ENCODE assay signal across 24 cellular contexts in the genomic region with DNA sequence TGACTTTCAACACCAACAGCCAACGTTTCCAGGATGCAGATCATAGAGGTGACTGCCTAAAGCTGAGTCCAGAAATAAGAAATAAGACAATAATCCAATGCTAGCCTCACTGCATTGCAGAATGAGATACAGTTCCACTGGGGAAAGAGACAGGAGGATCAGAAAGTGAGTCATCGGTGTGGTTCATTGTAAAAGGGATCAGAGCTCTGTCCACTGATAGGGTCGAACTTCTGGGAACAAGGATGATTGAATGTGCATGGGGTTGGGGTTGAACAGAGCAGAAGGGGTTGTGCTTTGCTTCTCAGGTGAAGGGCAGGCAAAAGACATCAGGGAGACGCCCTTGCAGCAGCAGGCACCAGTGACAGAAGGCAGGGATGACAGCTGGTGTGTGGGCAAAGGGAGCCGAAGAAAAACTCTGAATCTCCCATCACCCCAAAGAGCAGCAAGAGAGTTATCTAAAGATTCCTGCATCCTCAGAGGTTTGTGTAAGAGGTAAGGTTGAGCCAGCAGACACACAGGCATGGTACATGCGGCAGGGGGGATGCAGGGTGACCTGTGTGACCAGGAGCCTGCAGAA. TPM values are rescaled to one million over a fixed set of nuclear protein-coding genes. Genes with fewer than 3 reads are reported as not detected.
A peak's percentile ranks its signal among the peaks of the same experiment; 100 is the strongest.
DNase-seq lines count a peak whose midpoint lies in the region; ATAC-seq, FAIRE-seq and TF ChIP-seq lines count a peak whose summit lies in the region.
"Had no signal": no experiment of that assay in that cellular context is flagged by ENCODE, and none has a peak within 500 bp of the region (broad histone marks: within the 10 kb centered on the region; RNA-seq: fewer than 3 reads in every experiment).

No MANE protein-coding gene starts in this region.

- DNase-seq in DMS 273 (lab: John Stamatoyannopoulos, UW; ENCODE audit: unreplicated experiment): peak; percentile 53
- no peak for DNase-seq in DMS 273 treated with DMSO at 0.1 percent for 48 hours (lab: John Stamatoyannopoulos, UW)
- no peak for DNase-seq in endothelial cell of umbilical vein (ENCODE audit: low read depth, low spot score)
- no peak for DNase-seq in middle frontal gyrus (ENCODE audit: extremely low spot score, low spot score)
- no peak for DNase-seq in activated CD8-positive, alpha-beta memory T cell treated with anti-CD3 and anti-CD28 coated beads, Interleukin-2, amount 10 ng/mL, durations not matched to agents 7 days and 5 days
- DNase-seq: activated CD4-positive, alpha-beta T cell treated with anti-CD3 and anti-CD28 coated beads, Interleukin-2, amount 10 ng/mL, durations not matched to agents 7 days and 5 days; activated naive CD4-positive, alpha-beta T cell treated with Interleukin-2 at 50 U/mL for 16 hours; erythroblast; HCEC 1CT; mucosa of descending colon; NCI-H1105; NCI-H2107; NCI-H69; occipital lobe; SHP77; T-cell had no signal

- FAIRE-seq in endothelial cell of umbilical vein (lab: Jason Lieb, UNC): peak; percentile 68
- FAIRE-seq: G401.6 had no signal

- no peaks in the 10 kb centered on the region for H3K36me3 ChIP-seq in endothelial cell of umbilical vein (ENCODE audit: control insufficient read depth in 2 of 2, extremely low read depth in 1 of 2, insufficient read depth in 2 of 2, low read length in 2 of 2)
- H3K36me3 ChIP-seq: BE2C, right atrium auricular region had no signal

- no peak for TF ChIP-seq CTCF in endothelial cell of umbilical vein (IDR thresholded peaks at IDR 0.05; ENCODE audit: extremely low read depth in 1 of 2, insufficient read depth in 1 of 2, low read depth in 1 of 2, low read length in 2 of 2)

- H3K9ac ChIP-seq in endothelial cell of umbilical vein (replicated peaks; ENCODE audit: extremely low read depth, insufficient read depth, low read length): no peak overlapping the region

- CTCF ChIA-PET in endothelial cell of umbilical vein (lab: Charles Lee): interaction anchor here (1.2 to 2.0 kb wide), 4 partner anchors 12 to 233 kb away, joined by 5 to 10 read pairs (median 6); no protein-coding TSS in a partner anchor
- CTCF ChIA-PET in activated CD8-positive, alpha-beta memory T cell treated with anti-CD3 and anti-CD28 coated beads, Interleukin-2, amount 10 ng/mL, durations not matched to agents 7 days and 5 days (lab: Charles Lee): interaction anchor here (1.5 kb wide), 1 partner anchor 70 kb away, joined by 5 read pairs; no protein-coding TSS in a partner anchor

- no peak overlapping the region for H3K27ac Mint-ChIP-seq in activated CD8-positive, alpha-beta memory T cell treated with anti-CD3 and anti-CD28 coated beads, Interleukin-2, amount 10 ng/mL, durations not matched to agents 7 days and 5 days
- H3K27ac Mint-ChIP-seq: activated CD4-positive, alpha-beta T cell treated with anti-CD3 and anti-CD28 coated beads, Interleukin-2, amount 10 ng/mL, durations not matched to agents 7 days and 5 days; stimulated activated effector memory CD8-positive, alpha-beta T cell treated with anti-CD3 and anti-CD28 coated beads, Interleukin-12 subunit alpha, Interleukin-12 subunit beta, amount 100 ng/mL, for 72 hours; T-cell had no signal

- dilution Hi-C loops in endothelial cell of umbilical vein (cut with MboI; ENCODE audit: extremely low pct_ligation_motif_present, low sequenced_read_pairs): no loop called here

- H3K27me3 Mint-ChIP-seq in activated CD8-positive, alpha-beta memory T cell treated with anti-CD3 and anti-CD28 coated beads, Interleukin-2, amount 10 ng/mL, durations not matched to agents 7 days and 5 days: peaks cover 11% of the 10 kb centered on the region
- H3K27me3 Mint-ChIP-seq: activated CD4-positive, alpha-beta T cell treated with anti-CD3 and anti-CD28 coated beads, Interleukin-2, amount 10 ng/mL, durations not matched to agents 7 days and 5 days had no signal

- H3K9me3 ChIP-seq in endothelial cell of umbilical vein (replicated peaks; ENCODE audit: control insufficient read depth, insufficient read depth, low read length): no peaks in the 10 kb centered on the region
- H3K9me3 ChIP-seq: BE2C had no signal

- no peaks in the 10 kb centered on the region for H3K79me2 ChIP-seq in endothelial cell of umbilical vein (ENCODE audit: control insufficient read depth, insufficient read depth, low read length)

- H3K27me3 ChIP-seq in endothelial cell of umbilical vein (ENCODE audit: control insufficient read depth in 2 of 2, insufficient read depth in 2 of 2, low read length in 2 of 2): no peaks in the 10 kb centered on the region
- H3K27me3 ChIP-seq: BE2C, right atrium auricular region had no signal

- no peak overlapping the region for H2AFZ ChIP-seq in endothelial cell of umbilical vein (ENCODE audit: low read depth, low read length)

- H3K9me3 Mint-ChIP-seq in activated CD8-positive, alpha-beta memory T cell treated with anti-CD3 and anti-CD28 coated beads, Interleukin-2, amount 10 ng/mL, durations not matched to agents 7 days and 5 days (ENCODE audit: low read depth): peaks cover 5% of the 10 kb centered on the region

- TF ChIP-seq POLR2A in endothelial cell of umbilical vein (IDR thresholded peaks at IDR 0.05; ENCODE audit: low read depth, low read length): no peak

- no peak overlapping the region for H3K4me3 Mint-ChIP-seq in activated CD8-positive, alpha-beta memory T cell treated with anti-CD3 and anti-CD28 coated beads, Interleukin-2, amount 10 ng/mL, durations not matched to agents 7 days and 5 days
- H3K4me3 Mint-ChIP-seq: activated CD4-positive, alpha-beta T cell treated with anti-CD3 and anti-CD28 coated beads, Interleukin-2, amount 10 ng/mL, durations not matched to agents 7 days and 5 days; stimulated activated effector memory CD8-positive, alpha-beta T cell treated with anti-CD3 and anti-CD28 coated beads, Interleukin-12 subunit alpha, Interleukin-12 subunit beta, amount 100 ng/mL, for 72 hours; T-cell had no signal

- H3K4me1 Mint-ChIP-seq in activated CD8-positive, alpha-beta memory T cell treated with anti-CD3 and anti-CD28 coated beads, Interleukin-2, amount 10 ng/mL, durations not matched to agents 7 days and 5 days: no peaks in the 10 kb centered on the region

- POLR2A ChIA-PET in endothelial cell of umbilical vein (lab: Charles Lee): no interaction called here

- H3K4me1 ChIP-seq in endothelial cell of umbilical vein (ENCODE audit: control insufficient read depth, extremely low read depth, insufficient read depth, low read length): peaks cover 24% of the 10 kb centered on the region
- H3K4me1 ChIP-seq: right atrium auricular region had no signal

- H3K4me3 ChIP-seq in endothelial cell of umbilical vein (replicated peaks in 1 of 3; ENCODE audit: insufficient read depth in 1 of 3, low read depth in 1 of 3, low read length in 3 of 3): no peak overlapping the region
- H3K4me3 ChIP-seq: coronary artery, mucosa of descending colon, right atrium auricular region had no signal

- no peak overlapping the region for H3K27ac ChIP-seq in endothelial cell of umbilical vein (ENCODE audit: insufficient read depth, low read depth, low read length)
- H3K27ac ChIP-seq: 22Rv1, coronary artery, right atrium auricular region had no signal

- BruUV-seq in endothelial cell of umbilical vein (replicated peaks; lab: Mats Ljungman, UMichigan): no TSS peak

- no peaks in the 10 kb centered on the region for H3K9me1 ChIP-seq in endothelial cell of umbilical vein (replicated peaks; ENCODE audit: control insufficient read depth, extremely low read depth, insufficient read depth, low read length)

- no peaks in the 10 kb centered on the region for H3K36me3 Mint-ChIP-seq in activated CD8-positive, alpha-beta memory T cell treated with anti-CD3 and anti-CD28 coated beads, Interleukin-2, amount 10 ng/mL, durations not matched to agents 7 days and 5 days

- H4K20me1 ChIP-seq in endothelial cell of umbilical vein (replicated peaks; ENCODE audit: control insufficient read depth, extremely low read depth, insufficient read depth, low read length): no peaks in the 10 kb centered on the region

- intact Hi-C loops in endothelial cell of umbilical vein (cut with micrococcal nuclease): no loop called here

- no peak for ATAC-seq in activated CD8-positive, alpha-beta memory T cell treated with anti-CD3 and anti-CD28 coated beads, Interleukin-2, amount 10 ng/mL, durations not matched to agents 7 days and 5 days
- no peak for ATAC-seq in HG02571 (IDR thresholded peaks at IDR 0.05; ENCODE audit: unreplicated experiment)
- ATAC-seq: left lobe of liver; mucosa of descending colon; stimulated activated effector memory CD8-positive, alpha-beta T cell treated with anti-CD3 and anti-CD28 coated beads, Interleukin-12 subunit alpha, Interleukin-12 subunit beta, amount 100 ng/mL, for 72 hours; T-cell had no signal

- no peak overlapping the region for H3K4me2 ChIP-seq in endothelial cell of umbilical vein (ENCODE audit: insufficient read depth, low read length)

RNA-seq across cellular contexts. Expression of a gene that starts 16.4 kb away (rescaled TPM):
- not detected in 2 replicates for total RNA-seq in endothelial cell of umbilical vein
- polyA plus RNA-seq in endothelial cell of umbilical vein: 0.14 and 0.18 TPM in 2 replicates
- polyA plus RNA-seq in endothelial cell of umbilical vein (2011; cell fraction: cytosol; rRNA removed): 0.17 and 0.18 TPM in 2 replicates
- 0.17 and 0.25 TPM in 2 replicates for polyA plus RNA-seq in endothelial cell of umbilical vein (2011; cell fraction: nucleus; rRNA removed)
- polyA plus RNA-seq in endothelial cell of umbilical vein (2012): not detected in 2 replicates
- polyA minus RNA-seq in endothelial cell of umbilical vein: not detected in 2 replicates
- polyA minus RNA-seq in endothelial cell of umbilical vein (2011; cell fraction: cytosol; rRNA and poly(A)+ RNA removed): not detected
- not detected in 2 replicates for polyA minus RNA-seq in endothelial cell of umbilical vein (2011; cell fraction: nucleus; rRNA and poly(A)+ RNA removed)
- not detected for total RNA-seq in activated CD8-positive, alpha-beta memory T cell treated with anti-CD3 and anti-CD28 coated beads, Interleukin-2, amount 10 ng/mL, durations not matched to agents 7 days and 5 days
- total RNA-seq: activated CD4-positive, alpha-beta T cell treated with anti-CD3 and anti-CD28 coated beads, Interleukin-2, amount 10 ng/mL, durations not matched to agents 7 days and 5 days; occipital lobe; T-cell had no signal

RNA-seq across cellular contexts. Expression of a gene that starts 19.7 kb away (rescaled TPM):
- total RNA-seq in endothelial cell of umbilical vein: 0.53 and 0.95 TPM in 2 replicates
- 1.1 and 1.4 TPM in 2 replicates for polyA plus RNA-seq in endothelial cell of umbilical vein
- polyA plus RNA-seq in endothelial cell of umbilical vein (2011; cell fraction: cytosol; rRNA removed): 0.52 and 0.68 TPM in 2 replicates
- polyA plus RNA-seq in endothelial cell of umbilical vein (2011; cell fraction: nucleus; rRNA removed): 1.8 and 2.0 TPM in 2 replicates
- polyA plus RNA-seq in endothelial cell of umbilical vein (2012): 0.21 and 0.46 TPM in 2 replicates
- not detected in 2 replicates for polyA minus RNA-seq in endothelial cell of umbilical vein
- polyA minus RNA-seq in endothelial cell of umbilical vein (2011; cell fraction: cytosol; rRNA and poly(A)+ RNA removed): not detected
- polyA minus RNA-seq in endothelial cell of umbilical vein (2011; cell fraction: nucleus; rRNA and poly(A)+ RNA removed): 1.2 TPM in 1 of 2 replicates, not detected in the other
- total RNA-seq in activated CD8-positive, alpha-beta memory T cell treated with anti-CD3 and anti-CD28 coated beads, Interleukin-2, amount 10 ng/mL, durations not matched to agents 7 days and 5 days: 1 to 10 TPM; 1.2 to 1.3 TPM
- total RNA-seq: activated CD4-positive, alpha-beta T cell treated with anti-CD3 and anti-CD28 coated beads, Interleukin-2, amount 10 ng/mL, durations not matched to agents 7 days and 5 days had no signal

RNA-seq across cellular contexts. Expression of a gene that starts 27.8 kb away (rescaled TPM):
- total RNA-seq in endothelial cell of umbilical vein: 18.6 and 24.7 TPM in 2 replicates
- 16.8 and 18.4 TPM in 2 replicates for polyA plus RNA-seq in endothelial cell of umbilical vein
- 6.4 and 8.0 TPM in 2 replicates for polyA plus RNA-seq in endothelial cell of umbilical vein (2011; cell fraction: cytosol; rRNA removed)
- 8.8 and 10.8 TPM in 2 replicates for polyA plus RNA-seq in endothelial cell of umbilical vein (2011; cell fraction: nucleus; rRNA removed)
- 7.9 and 12.0 TPM in 2 replicates for polyA plus RNA-seq in endothelial cell of umbilical vein (2012)
- 13.8 and 17.9 TPM in 2 replicates for polyA minus RNA-seq in endothelial cell of umbilical vein
- 1.8 TPM for polyA minus RNA-seq in endothelial cell of umbilical vein (2011; cell fraction: cytosol; rRNA and poly(A)+ RNA removed)
- polyA minus RNA-seq in endothelial cell of umbilical vein (2011; cell fraction: nucleus; rRNA and poly(A)+ RNA removed): 5.2 and 6.5 TPM in 2 replicates
- total RNA-seq in activated CD8-positive, alpha-beta memory T cell treated with anti-CD3 and anti-CD28 coated beads, Interleukin-2, amount 10 ng/mL, durations not matched to agents 7 days and 5 days: 10 to 100 TPM; 19.0 to 34.1 TPM

RNA-seq across cellular contexts. Expression of a gene that starts 40.8 kb away (rescaled TPM):
- 160 and 163 TPM in 2 replicates for total RNA-seq in endothelial cell of umbilical vein
- polyA plus RNA-seq in endothelial cell of umbilical vein: 93.5 and 94.5 TPM in 2 replicates
- polyA plus RNA-seq in endothelial cell of umbilical vein (2011; cell fraction: cytosol; rRNA removed): 43.3 and 56.6 TPM in 2 replicates
- polyA plus RNA-seq in endothelial cell of umbilical vein (2011; cell fraction: nucleus; rRNA removed): 146 and 202 TPM in 2 replicates
- 100 and 123 TPM in 2 replicates for polyA plus RNA-seq in endothelial cell of umbilical vein (2012)
- 66.4 and 74.7 TPM in 2 replicates for polyA minus RNA-seq in endothelial cell of umbilical vein
- not detected for polyA minus RNA-seq in endothelial cell of umbilical vein (2011; cell fraction: cytosol; rRNA and poly(A)+ RNA removed)
- 69.6 and 113 TPM in 2 replicates for polyA minus RNA-seq in endothelial cell of umbilical vein (2011; cell fraction: nucleus; rRNA and poly(A)+ RNA removed)
- 1 to 10 TPM in 1 of 2 experiments, under 1 TPM in 1; 0.85 to 6.7 TPM for total RNA-seq in activated CD8-positive, alpha-beta memory T cell treated with anti-CD3 and anti-CD28 coated beads, Interleukin-2, amount 10 ng/mL, durations not matched to agents 7 days and 5 days

RNA-seq across cellular contexts. Expression of a gene that starts 51.0 kb away (rescaled TPM):
- total RNA-seq in endothelial cell of umbilical vein: not detected in 2 replicates
- not detected in 2 replicates for polyA plus RNA-seq in endothelial cell of umbilical vein
- polyA plus RNA-seq in endothelial cell of umbilical vein (2011; cell fraction: cytosol; rRNA removed): not detected in 2 replicates
- not detected in 2 replicates for polyA plus RNA-seq in endothelial cell of umbilical vein (2011; cell fraction: nucleus; rRNA removed)
- not detected in 2 replicates for polyA plus RNA-seq in endothelial cell of umbilical vein (2012)
- polyA minus RNA-seq in endothelial cell of umbilical vein: not detected in 2 replicates
- polyA minus RNA-seq in endothelial cell of umbilical vein (2011; cell fraction: cytosol; rRNA and poly(A)+ RNA removed): not detected
- not detected in 2 replicates for polyA minus RNA-seq in endothelial cell of umbilical vein (2011; cell fraction: nucleus; rRNA and poly(A)+ RNA removed)
- not detected for total RNA-seq in activated CD8-positive, alpha-beta memory T cell treated with anti-CD3 and anti-CD28 coated beads, Interleukin-2, amount 10 ng/mL, durations not matched to agents 7 days and 5 days
- total RNA-seq: activated CD4-positive, alpha-beta T cell treated with anti-CD3 and anti-CD28 coated beads, Interleukin-2, amount 10 ng/mL, durations not matched to agents 7 days and 5 days; occipital lobe had no signal
